Comparison of ENCODE assay signal across 8 cellular contexts in genomic region chr1:19596719-19597462, GRCh38. TPM values are rescaled to one million over a fixed set of nuclear protein-coding genes. Genes with fewer than 3 reads are reported as not detected.
DNase-seq lines count a peak whose midpoint lies in the region; ATAC-seq and TF ChIP-seq lines count a peak whose summit lies in the region.

No MANE protein-coding gene starts in this region.

- intact Hi-C loops in Panc1 (cut with micrococcal nuclease; ENCODE audit: unreplicated experiment), result loop anchor here (10.0 kb wide), 1 partner anchor 112 kb away; the partner anchor contains the start of gene CAPZB
- intact Hi-C loops in esophagus muscularis mucosa (cut with DNase I), result loop anchor here (5.0 kb wide), 1 partner anchor 50 kb away; no protein-coding TSS in a partner anchor

- peak; percentile 99 for DNase-seq in DMS79 treated with DMSO at 0.1 percent for 48 hours (lab: John Stamatoyannopoulos, UW)
- DNase-seq in Panc1 (ENCODE audit: low read depth, low spot score), result peak; percentile 94
- peak; percentile 98 to 99 for DNase-seq in activated T-cell treated with anti-CD3 and anti-CD28 coated beads, Interleukin-2, amount 50 U/mL, for 72 hours
- peak; percentile 99 for DNase-seq in esophagus muscularis mucosa (ENCODE audit: extremely low spot score)
- peak; percentile 89 to 92 for DNase-seq in stimulated activated CD8-positive, alpha-beta memory T cell treated with anti-CD3 and anti-CD28 coated beads, Interleukin-7, amount 100 ng/mL, for 1 hour (ENCODE audit: low read depth in 2 of 2)

- peak overlapping the region; percentile 97 for H3K27ac Mint-ChIP-seq in activated T-cell treated with anti-CD3 and anti-CD28 coated beads, Interleukin-2, amount 50 U/mL, for 72 hours

- peak; percentile 87 for ATAC-seq in GM21786 (IDR thresholded peaks at IDR 0.05; ENCODE audit: unreplicated experiment)
- peak; percentile 96 for ATAC-seq in Panc1
- ATAC-seq in activated T-cell treated with anti-CD3 and anti-CD28 coated beads, Interleukin-2, amount 50 U/mL, for 72 hours (replicated peaks in 1 of 2), result peak; percentile 90

- CTCF ChIA-PET in Panc1 (lab: Charles Lee), result no interaction called here

- H3K27ac ChIP-seq in KMS-11, result peak overlapping the region; percentile 97
- H3K27ac ChIP-seq in Panc1 (ENCODE audit: low read length), result peak overlapping the region; percentile 99
- H3K27ac ChIP-seq in esophagus muscularis mucosa (replicated peaks in 1 of 4), result peak overlapping the region; percentile 87 to 96 (median 94)
- H3K27ac ChIP-seq in muscle layer of colon (ENCODE audit: low read depth, low read length), result peak overlapping the region; percentile 93

- peak overlapping the region; percentile 90 for H3K4me2 ChIP-seq in KMS-11

- no peaks in the 10 kb centered on the region for H3K27me3 ChIP-seq in KMS-11 (ENCODE audit: insufficient read depth, low read depth)
- no peaks in the 10 kb centered on the region for H3K27me3 ChIP-seq in Panc1 (ENCODE audit: control insufficient read depth, insufficient read depth, low read length)
- peaks cover 0 to 3% (median 0%) of the 10 kb centered on the region in 4 donors for H3K27me3 ChIP-seq in esophagus muscularis mucosa
- no peaks in the 10 kb centered on the region for H3K27me3 ChIP-seq in muscle layer of colon (ENCODE audit: control insufficient read depth in 1 of 2, insufficient read depth in 2 of 2, low read length in 2 of 2)

- no peak for TF ChIP-seq CTCF in KMS-11 (conservative IDR thresholded peaks at IDR 0.05; ENCODE audit: low read depth, low read length)
- no peak for TF ChIP-seq CTCF in Panc1 (IDR thresholded peaks at IDR 0.05)
- no peak for TF ChIP-seq CTCF in esophagus muscularis mucosa (IDR thresholded peaks at IDR 0.05)

- no peaks in the 10 kb centered on the region for H3K9me3 Mint-ChIP-seq in activated T-cell treated with anti-CD3 and anti-CD28 coated beads, Interleukin-2, amount 50 U/mL, for 72 hours

- H3K4me3 ChIP-seq in KMS-11 (IDR thresholded peaks at IDR 0.05; ENCODE audit: insufficient read depth, low read depth, low read length), result peak overlapping the region; percentile 41
- peak overlapping the region; percentile 80 to 81 for H3K4me3 ChIP-seq in Panc1 (ENCODE audit: low read depth in 2 of 2, low read length in 2 of 2)
- peak overlapping the region; percentile 69 to 94 (median 88) for H3K4me3 ChIP-seq in esophagus muscularis mucosa
- H3K4me3 ChIP-seq in muscle layer of colon (ENCODE audit: low read depth in 1 of 2, low read length in 2 of 2), result peak overlapping the region; percentile 87 to 91

- peak overlapping the region; percentile 99 for H3K9ac ChIP-seq in KMS-11
- H3K9ac ChIP-seq in muscle layer of colon (ENCODE audit: low read length), result peak overlapping the region; percentile 63

- TF ChIP-seq POLR2A in esophagus muscularis mucosa (IDR thresholded peaks at IDR 0.05; ENCODE audit: low read depth), result peak; percentile 61

- H2AFZ ChIP-seq in KMS-11 (ENCODE audit: low read depth), result peak overlapping the region; percentile 75

- peak overlapping the region; percentile 88 to 96 for H3K4me3 Mint-ChIP-seq in activated T-cell treated with anti-CD3 and anti-CD28 coated beads, Interleukin-2, amount 50 U/mL, for 72 hours

- POLR2A ChIA-PET in Panc1 (lab: Charles Lee), result interaction anchor here (0.6 to 2.0 kb wide), 4 partner anchors 22 to 154 kb away, joined by 3 to 9 read pairs (median 3); no protein-coding TSS in a partner anchor

- under 1% methylated on average over 32 of the region's 60 CpGs for WGBS in esophagus muscularis mucosa

- no TSS peak for BruUV-seq in Panc1 (replicated peaks; lab: Mats Ljungman, UMichigan)

- peaks cover 47% of the 10 kb centered on the region for H3K79me2 ChIP-seq in KMS-11 (ENCODE audit: insufficient read depth, low read depth)

- in situ Hi-C loops in Panc1 (cut with HindIII; ENCODE audit: low pct_unique_long_range_greater_than_20kb, low sequenced_read_pairs), result no loop called here

- peaks cover 51% of the 10 kb centered on the region for H3K4me1 Mint-ChIP-seq in activated T-cell treated with anti-CD3 and anti-CD28 coated beads, Interleukin-2, amount 50 U/mL, for 72 hours (ENCODE audit: low read depth)

- peaks cover 4% of the 10 kb centered on the region; the same call in 1 of the 2 replicates for H4K20me1 ChIP-seq in KMS-11 (ENCODE audit: insufficient read depth)

- H3K36me3 Mint-ChIP-seq in activated T-cell treated with anti-CD3 and anti-CD28 coated beads, Interleukin-2, amount 50 U/mL, for 72 hours (ENCODE audit: insufficient read depth in 2 of 2), result peaks cover 8 to 10% of the 10 kb centered on the region in 2 donors

- TF ChIP-seq EP300 in esophagus muscularis mucosa (IDR thresholded peaks at IDR 0.05), result no peak

- H3K27me3 Mint-ChIP-seq in activated T-cell treated with anti-CD3 and anti-CD28 coated beads, Interleukin-2, amount 50 U/mL, for 72 hours (ENCODE audit: low read depth), result no peaks in the 10 kb centered on the region

- H3K4me1 ChIP-seq in KMS-11 (ENCODE audit: low read depth, poor library complexity, severe bottlenecking), result peaks cover 14% of the 10 kb centered on the region
- H3K4me1 ChIP-seq in Panc1 (ENCODE audit: control insufficient read depth, insufficient read depth, low read length), result peaks cover 35% of the 10 kb centered on the region
- peaks cover 29 to 62% (median 55%) of the 10 kb centered on the region in 4 donors for H3K4me1 ChIP-seq in esophagus muscularis mucosa
- peaks cover 39% of the 10 kb centered on the region for H3K4me1 ChIP-seq in muscle layer of colon (ENCODE audit: insufficient read depth, low read length)

- H3K36me3 ChIP-seq in KMS-11 (ENCODE audit: insufficient read depth) (no peaks in the 10 kb centered on the region), Panc1 (ENCODE audit: control insufficient read depth, insufficient read depth, low read length) (no peaks in the 10 kb centered on the region), esophagus muscularis mucosa (no peaks in the 10 kb centered on the region), muscle layer of colon (ENCODE audit: insufficient read depth, low read length) (no peaks in the 10 kb centered on the region)

- H3K9me3 ChIP-seq in Panc1 (ENCODE audit: control insufficient read depth, insufficient read depth, low read depth, low read length) (no peaks in the 10 kb centered on the region), esophagus muscularis mucosa (no peaks in the 10 kb centered on the region), muscle layer of colon (ENCODE audit: low read length) (no peaks in the 10 kb centered on the region)

RNA-seq across cellular contexts. Expression of gene NBL1, which starts 47.2 kb away (rescaled TPM):
- total RNA-seq in Panc1 (2021; ENCODE audit: unreplicated experiment) (191 TPM), esophagus muscularis mucosa (100 to 1,000 TPM; 194 to 469 (median 307) TPM)
- 489 TPM for polyA plus RNA-seq in Panc1 (2012; ENCODE audit: insufficient read length)
- 10 to 100 TPM; 22.4 to 51.9 TPM for total RNA-seq in activated T-cell treated with anti-CD3 and anti-CD28 coated beads, Interleukin-2, amount 50 U/mL, for 72 hours

Comparison
In these comparisons a context has a peak if more than half of its experiments do, and no peak if none do; other contexts are left out.
1. Peak in every context shown above with its lines: DNase-seq, ATAC-seq, H3K4me3 ChIP-seq and H3K27ac ChIP-seq.